1 cellular context compared by ENCODE assay signal in genomic region chr1:86423873-86424272, GRCh38.
TF ChIP-seq lines count a peak whose summit lies in the region.

Gene CLCA2, plus strand, starts transcription at chr1:86424171. Its CDS starts 77 bp downstream, at chr1:86424248.

TF ChIP-seq in SK-N-SH treated with all-trans-retinoic acid at 6 μM for 48 hours, 23 proteins besides CTCF, POLR2A, EP300 and RAD21 (continued from another document):
- TF ChIP-seq GLIS3 (CRISPR knock-in tag; IDR thresholded peaks at IDR 0.05) (no peak), PATZ1 (CRISPR knock-in tag; IDR thresholded peaks at IDR 0.05; ENCODE audit: borderline replicate concordance) (no peak), TOX (CRISPR knock-in tag; IDR thresholded peaks at IDR 0.05; ENCODE audit: borderline replicate concordance) (no peak), OSR1 (CRISPR knock-in tag; IDR thresholded peaks at IDR 0.05) (no peak), SNAI2 (CRISPR knock-in tag; IDR thresholded peaks at IDR 0.05) (no peak)
- TF ChIP-seq, protein P1, sequence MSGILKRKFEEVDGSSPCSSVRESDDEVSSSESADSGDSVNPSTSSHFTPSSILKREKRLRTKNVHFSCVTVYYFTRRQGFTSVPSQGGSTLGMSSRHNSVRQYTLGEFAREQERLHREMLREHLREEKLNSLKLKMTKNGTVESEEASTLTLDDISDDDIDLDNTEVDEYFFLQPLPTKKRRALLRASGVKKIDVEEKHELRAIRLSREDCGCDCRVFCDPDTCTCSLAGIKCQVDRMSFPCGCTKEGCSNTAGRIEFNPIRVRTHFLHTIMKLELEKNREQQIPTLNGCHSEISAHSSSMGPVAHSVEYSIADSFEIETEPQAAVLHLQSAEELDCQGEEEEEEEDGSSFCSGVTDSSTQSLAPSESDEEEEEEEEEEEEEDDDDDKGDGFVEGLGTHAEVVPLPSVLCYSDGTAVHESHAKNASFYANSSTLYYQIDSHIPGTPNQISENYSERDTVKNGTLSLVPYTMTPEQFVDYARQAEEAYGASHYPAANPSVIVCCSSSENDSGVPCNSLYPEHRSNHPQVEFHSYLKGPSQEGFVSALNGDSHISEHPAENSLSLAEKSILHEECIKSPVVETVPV (CRISPR knock-in tag; IDR thresholded peaks at IDR 0.05): no peak
TF ChIP-seq in SK-N-SH treated with all-trans-retinoic acid at 6 μM for 48 hours: peak in this region for 0.
